ENCODE assay signal across 33 cellular contexts in the genomic region with DNA sequence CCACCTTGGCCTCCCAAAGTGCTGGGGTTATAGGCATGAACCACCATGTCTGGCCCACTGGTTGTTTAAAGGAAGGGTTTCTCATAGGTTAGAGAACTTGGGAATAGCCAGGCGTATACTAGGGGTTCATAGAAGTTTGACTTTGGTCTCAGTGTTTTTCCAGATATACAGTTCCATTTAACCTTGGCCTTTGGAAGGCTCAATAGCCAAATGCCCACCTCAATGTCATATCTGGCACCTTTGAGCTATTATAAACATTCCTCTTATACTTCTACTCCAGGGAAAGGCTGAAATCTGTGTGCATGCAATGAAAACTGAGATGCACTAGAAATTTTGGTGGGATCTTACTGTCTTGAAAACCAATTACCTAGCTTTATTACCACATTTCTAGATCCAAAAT. TPM values are rescaled to one million over a fixed set of nuclear protein-coding genes. Genes with fewer than 3 reads are reported as not detected.
A peak's percentile ranks its signal among the peaks of the same experiment; 100 is the strongest.
DNase-seq lines count a peak whose midpoint lies in the region; ATAC-seq, FAIRE-seq and TF ChIP-seq lines count a peak whose summit lies in the region.
"Had no signal": no experiment of that assay in that cellular context is flagged by ENCODE, and none has a peak within 500 bp of the region (broad histone marks: within the 10 kb centered on the region; RNA-seq: fewer than 3 reads in every experiment).

No MANE protein-coding gene starts in this region.

- TF ChIP-seq POLR2A in HepG2 (IDR thresholded peaks at IDR 0.05; ENCODE audit: insufficient read depth in 1 of 2, low read depth in 2 of 2, low read length in 2 of 2) (no peak), right lobe of liver (IDR thresholded peaks at IDR 0.05) (no peak)

- DNase-seq in HepG2 (ENCODE audit: low spot score) (no peak), right lobe of liver (no peak)
- DNase-seq: 8988T; ACHN; AML-193; BE2C; C1 segment of cervical spinal cord; Caco-2; Calu3; CD4-positive, alpha-beta memory T cell; CD4-positive, alpha-beta T cell; CD4-positive, CD25-positive, alpha-beta regulatory T cell; CD8-positive, alpha-beta memory T cell; CD8-positive, alpha-beta T cell; COR-L47; DMS 273 treated with DMSO at 0.1 percent for 48 hours; DMS153; DMS53; DMS79; DMS79 treated with DMSO at 0.1 percent for 48 hours; DND-41; EL had no signal

- TF ChIP-seq EP300 in HepG2 (IDR thresholded peaks at IDR 0.05; ENCODE audit: low read depth in 2 of 2, low read length in 2 of 2), result no peak
- TF ChIP-seq EP300 in HepG2 (CRISPR knock-in tag; IDR thresholded peaks at IDR 0.05; ENCODE audit: borderline replicate concordance), result no peak

- no peaks in the 10 kb centered on the region for H3K27me3 ChIP-seq in HepG2 (ENCODE audit: control insufficient read depth in 1 of 2, insufficient read depth in 2 of 2, low read length in 2 of 2)
- no peaks in the 10 kb centered on the region for H3K27me3 ChIP-seq in right lobe of liver
- H3K27me3 ChIP-seq: BE2C; BLaER1; BLaER1 treated with 17β-estradiol and CSF1 and Interleukin-3, amounts not matched to agents 10 nM and 100 nM had no signal

- no peak for TF ChIP-seq CTCF in HepG2 (CRISPR knock-in tag; IDR thresholded peaks at IDR 0.05)
- TF ChIP-seq CTCF in right lobe of liver (IDR thresholded peaks at IDR 0.05), result no peak

- FAIRE-seq in HepG2 (lab: Jason Lieb, UNC), result no peak
- FAIRE-seq: A204.1, A549, D721Med had no signal

- no peak overlapping the region for H2AFZ ChIP-seq in HepG2 (ENCODE audit: low read length)

- in situ Hi-C loops in HepG2 (cut with HindIII; ENCODE audit: extremely low pct_ligation_motif_present, low pct_unique_long_range_greater_than_20kb), result no loop called here

- intact Hi-C loops in HepG2 (cut with micrococcal nuclease; ENCODE audit: unreplicated experiment) (no loop called here), right lobe of liver (cut with DNase I) (no loop called here)

- no peaks in the 10 kb centered on the region for H3K79me2 ChIP-seq in HepG2 (ENCODE audit: insufficient read depth, low read length)

- H3K9me3 ChIP-seq in HepG2 (ENCODE audit: low read length) (peaks cover 10% of the 10 kb centered on the region), right lobe of liver (no peaks in the 10 kb centered on the region)
- H3K9me3 ChIP-seq: A549, BE2C, Caco-2 had no signal

- H3K4me2 ChIP-seq in HepG2 (ENCODE audit: low read depth, low read length), result peak overlapping the region; percentile 20; the same call in 1 of the 2 replicates
- H3K4me2 ChIP-seq: A549, BLaER1 had no signal

- no peaks in the 10 kb centered on the region for H3K36me3 ChIP-seq in HepG2 (replicated peaks in 1 of 2; ENCODE audit: control insufficient read depth in 1 of 2, insufficient read depth in 2 of 2, low read length in 2 of 2)
- no peaks in the 10 kb centered on the region for H3K36me3 ChIP-seq in right lobe of liver
- H3K36me3 ChIP-seq: BE2C; BLaER1; BLaER1 treated with 17β-estradiol and CSF1 and Interleukin-3, amounts not matched to agents 10 nM and 100 nM had no signal

- TF ChIP-seq RAD21 in HepG2 (CRISPR knock-in tag; IDR thresholded peaks at IDR 0.05), result no peak

- 42% methylated on average over 1 of the region's 1 CpG for WGBS in HepG2 (ENCODE audit: low lambda C conversion rate)
- WGBS in right lobe of liver (ENCODE audit: insufficient coverage, low coverage, low lambda C conversion rate, missing lambda C conversion rate), result 100% methylated on average over 1 of the region's 1 CpG

- no peak overlapping the region for H3K9ac ChIP-seq in HepG2 (ENCODE audit: insufficient read depth, low read depth, low read length)
- H3K9ac ChIP-seq: BLaER1; BLaER1 treated with 17β-estradiol and CSF1 and Interleukin-3, amounts not matched to agents 10 nM and 100 nM had no signal

- no peaks in the 10 kb centered on the region for H4K20me1 ChIP-seq in HepG2 (ENCODE audit: insufficient read depth, low read length)
- H4K20me1 ChIP-seq: BLaER1; BLaER1 treated with 17β-estradiol and CSF1 and Interleukin-3, amounts not matched to agents 10 nM and 100 nM had no signal

- CTCF ChIA-PET in HepG2 (lab: Yijun Ruan, JAX; ENCODE audit: low intra/inter-chr PET ratio, low total read pairs), result no interaction called here

- POLR2A ChIA-PET in HepG2 (lab: Yijun Ruan, JAX), result interaction anchor here (0.8 kb wide), 1 partner anchor 10 kb away, joined by 5 read pairs; no protein-coding TSS in a partner anchor

- no TSS peak for BruUV-seq in HepG2 (replicated peaks; lab: Mats Ljungman, UMichigan)

- H3K27ac ChIP-seq in HepG2 (ENCODE audit: extremely low read length, insufficient read depth, low read length) (no peak overlapping the region), right lobe of liver (no peak overlapping the region)
- H3K27ac ChIP-seq: 22Rv1; A549; BLaER1; BLaER1 treated with 17β-estradiol and CSF1 and Interleukin-3, amounts not matched to agents 10 nM and 100 nM; C4-2B had no signal

- H3K4me1 ChIP-seq in HepG2 (ENCODE audit: insufficient read depth, low read length) (peaks cover 70% of the 10 kb centered on the region), right lobe of liver (peaks cover 0 to 6% (median 2%) of the 10 kb centered on the region in 4 donors)
- H3K4me1 ChIP-seq: A549 had no signal

- no peak for ATAC-seq in HepG2
- ATAC-seq in right lobe of liver, result no peak
- ATAC-seq: A549; CD8-positive, alpha-beta T cell had no signal

- H3K4me3 ChIP-seq in HepG2 (replicated peaks in 1 of 3; ENCODE audit: insufficient read depth in 1 of 3, low read depth in 2 of 3, low read length in 3 of 3) (no peak overlapping the region), right lobe of liver (no peak overlapping the region)
- H3K4me3 ChIP-seq: A549; BLaER1; BLaER1 treated with 17β-estradiol and CSF1 and Interleukin-3, amounts not matched to agents 10 nM and 100 nM had no signal

TF ChIP-seq in HepG2, 621 proteins besides CTCF, POLR2A, EP300 and RAD21 (continues in another document):
- TF ChIP-seq MED1 (CRISPR knock-in tag; IDR thresholded peaks at IDR 0.05) (0 out of 2 replicates have a peak, but pooled peaks have one; percentile 18), RFX5 (IDR thresholded peaks at IDR 0.05; ENCODE audit: low read depth, low read length) (no peak), ZNF496 (CRISPR knock-in tag; IDR thresholded peaks at IDR 0.05; ENCODE audit: insufficient replicate concordance) (no peak), THAP8 (CRISPR knock-in tag; IDR thresholded peaks at IDR 0.05; ENCODE audit: borderline replicate concordance) (no peak), ZMYM4 (CRISPR knock-in tag; IDR thresholded peaks at IDR 0.05) (peak; percentile 16; the same call in 1 of the 2 replicates), FOXO1 (CRISPR knock-in tag; IDR thresholded peaks at IDR 0.05) (peak; percentile 9; the same call in 1 of the 2 replicates), ESRRA (CRISPR knock-in tag; IDR thresholded peaks at IDR 0.05; ENCODE audit: low read depth) (peak; percentile 81), ZNF614 (CRISPR knock-in tag; IDR thresholded peaks at IDR 0.05; ENCODE audit: borderline replicate concordance) (no peak), FLYWCH1 (CRISPR knock-in tag; IDR thresholded peaks at IDR 0.05) (no peak), CCDC6 (CRISPR knock-in tag; IDR thresholded peaks at IDR 0.05) (no peak), ZBTB37 (CRISPR knock-in tag; IDR thresholded peaks at IDR 0.05) (no peak)

RNA-seq across cellular contexts. Expression of gene PROM1, which starts 47.5 kb away (rescaled TPM):
- 2.5 and 3.9 TPM in 2 replicates for total RNA-seq in HepG2 (2016; rRNA removed; fragmentation: Illumina TruSeq; extraction: Trizol)
- total RNA-seq in HepG2 (2016; cell fraction: cytosol; rRNA removed; fragmentation: Illumina TruSeq; extraction: Trizol; ENCODE audit: low read depth), result 0.71 and 0.91 TPM in 2 replicates
- 2.1 and 4.2 TPM in 2 replicates for total RNA-seq in HepG2 (2016; cell fraction: insoluble cytoplasmic fraction; rRNA removed; fragmentation: Illumina TruSeq; extraction: Trizol)
- 1.1 and 2.6 TPM in 2 replicates for total RNA-seq in HepG2 (2016; cell fraction: membrane; rRNA removed; fragmentation: Illumina TruSeq; extraction: Trizol)
- 5.8 and 6.2 TPM in 2 replicates for total RNA-seq in HepG2 (2016; cell fraction: nucleus; rRNA removed; fragmentation: Illumina TruSeq; extraction: Trizol)
- 13.6 and 16.4 TPM in 2 replicates for polyA plus RNA-seq in HepG2 (2011; rRNA removed)
- 8.3 and 8.9 TPM in 2 replicates for polyA plus RNA-seq in HepG2 (2011; cell fraction: cytosol; rRNA removed)
- polyA plus RNA-seq in HepG2 (2011; cell fraction: nucleus; rRNA removed), result 14.6 and 16.3 TPM in 2 replicates
- polyA plus RNA-seq in HepG2 (2012), result 9.3 and 15.5 TPM in 2 replicates
- polyA plus RNA-seq in HepG2 (2016; cell fraction: cytosol; fragmentation: Illumina TruSeq; extraction: Trizol; ENCODE audit: low read depth), result 0.25 and 0.31 TPM in 2 replicates
- polyA plus RNA-seq in HepG2 (2016; cell fraction: insoluble cytoplasmic fraction; fragmentation: Illumina TruSeq; extraction: Trizol; ENCODE audit: low read depth), result 1.6 and 2.1 TPM in 2 replicates
- polyA plus RNA-seq in HepG2 (2016; cell fraction: membrane; fragmentation: Illumina TruSeq; extraction: Trizol; ENCODE audit: low read depth), result 0.47 and 0.64 TPM in 2 replicates
- polyA plus RNA-seq in HepG2 (2016; cell fraction: nucleus; fragmentation: Illumina TruSeq; extraction: Trizol; ENCODE audit: insufficient read depth, low read depth), result 5.4 and 6.6 TPM in 2 replicates
- polyA minus RNA-seq in HepG2 (2011; rRNA and poly(A)+ RNA removed; ENCODE audit: low replicate concordance), result 1.3 and 25.2 TPM in 2 replicates
- polyA minus RNA-seq in HepG2 (2011; cell fraction: cytosol; rRNA and poly(A)+ RNA removed), result 11.4 and 13.4 TPM in 2 replicates
- polyA minus RNA-seq in HepG2 (2011; cell fraction: nucleus; rRNA and poly(A)+ RNA removed), result 14.5 and 16.9 TPM in 2 replicates
- total RNA-seq in right lobe of liver, result 1 to 10 TPM in 5 of 6 experiments, under 1 TPM in 1; 0.86 to 2.2 (median 1.3) TPM
- total RNA-seq: B cell; CD4-positive, alpha-beta memory T cell; CD4-positive, alpha-beta T cell; CD8-positive, alpha-beta T cell had no signal
- polyA plus RNA-seq: AG04450; BJ; CD14-positive monocyte; CD4-positive, alpha-beta memory T cell; CD4-positive, CD25-positive, alpha-beta regulatory T cell; CD8-positive, alpha-beta memory T cell had no signal
